33 cellular contexts compared by ENCODE assay signal in the genomic region with DNA sequence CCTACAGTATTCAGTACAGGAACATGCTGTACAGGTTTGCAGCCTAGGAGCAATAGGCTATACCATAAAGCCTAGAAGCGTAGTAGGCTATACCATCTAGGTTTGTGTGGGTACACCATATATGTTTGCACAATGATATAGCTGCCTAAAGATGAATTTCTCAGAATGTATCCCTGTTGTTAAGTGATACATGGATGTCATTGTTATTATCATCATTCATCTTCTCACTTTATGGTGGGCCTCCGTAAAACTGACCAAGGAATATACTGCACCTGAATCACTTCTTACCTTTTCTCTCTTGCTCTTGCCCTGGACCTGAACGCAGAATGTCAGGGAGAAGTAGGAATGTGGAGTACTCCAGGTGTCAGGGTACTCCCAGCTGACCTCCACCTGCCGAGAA. TPM values are rescaled to one million over a fixed set of nuclear protein-coding genes. Genes with fewer than 3 reads are reported as not detected.
DNase-seq lines count a peak whose midpoint lies in the region; ATAC-seq, FAIRE-seq and TF ChIP-seq lines count a peak whose summit lies in the region.
"Had no signal": no experiment of that assay in that cellular context is flagged by ENCODE, and none has a peak within 500 bp of the region (broad histone marks: within the 10 kb centered on the region; RNA-seq: fewer than 3 reads in every experiment).

No MANE protein-coding gene starts in this region.

- H3K36me3 ChIP-seq in HEK293 (ENCODE audit: control insufficient read depth in 2 of 2, insufficient read depth in 1 of 2, low read length in 2 of 2) = no peaks in the 10 kb centered on the region
- H3K36me3 ChIP-seq in K562 (ENCODE audit: control insufficient read depth, insufficient read depth, low read length) = no peaks in the 10 kb centered on the region
- H3K36me3 ChIP-seq: BE2C; BLaER1; BLaER1 treated with 17β-estradiol and CSF1 and Interleukin-3, amounts not matched to agents 10 nM and 100 nM had no signal

- CTCF ChIA-PET in HEK293 (lab: Yijun Ruan, JAX) = interaction anchor here (0.7 to 3.5 kb wide), 6 partner anchors 11 to 467 kb away, joined by 3 to 68 read pairs (median 14); a partner anchor contains a TSS
- CTCF ChIA-PET in K562 (lab: Yijun Ruan, JAX; ENCODE audit: low intra/inter-chr PET ratio) = interaction anchor here (0.7 to 4.3 kb wide), 2 partner anchors 32 to 162 kb away, joined by 3 to 29 read pairs; no protein-coding TSS in a partner anchor

- ATAC-seq in K562 = no peak
- ATAC-seq in GM18498 (IDR thresholded peaks at IDR 0.05; ENCODE audit: unreplicated experiment) = no peak
- ATAC-seq in HG02885 (IDR thresholded peaks at IDR 0.05; ENCODE audit: poor library complexity, unreplicated experiment) = no peak
- ATAC-seq: A549; CD8-positive, alpha-beta T cell had no signal

- TF ChIP-seq POLR2A in K562 (conservative IDR thresholded peaks at IDR 0.05) = no peak

- no TSS peak for BruUV-seq in K562 (replicated peaks; lab: Mats Ljungman, UMichigan)

- WGBS in K562 (ENCODE audit: insufficient coverage, low coverage, missing lambda C conversion rate) = 3% methylated on average over 4 of the region's 4 CpGs

- H3K9me3 ChIP-seq in HEK293 (ENCODE audit: control insufficient read depth, insufficient read depth, low read depth, low read length) (no peaks in the 10 kb centered on the region), K562 (replicated peaks; ENCODE audit: control insufficient read depth, insufficient read depth, low read depth, low read length) (no peaks in the 10 kb centered on the region)
- H3K9me3 ChIP-seq: A549, BE2C, BLaER1, Caco-2 had no signal

- H3K27ac ChIP-seq in HEK293 (ENCODE audit: extremely low read depth, low read depth, low read length) (no peak overlapping the region), K562 (ENCODE audit: extremely low read depth, low read depth, low read length) (no peak overlapping the region)
- H3K27ac ChIP-seq: 22Rv1; A549; BLaER1; BLaER1 treated with 17β-estradiol and CSF1 and Interleukin-3, amounts not matched to agents 10 nM and 100 nM; C4-2B had no signal

- H3K9me1 ChIP-seq in K562 (ENCODE audit: control insufficient read depth, insufficient read depth, low read length) = no peaks in the 10 kb centered on the region

- H3K4me1 ChIP-seq in HEK293 (ENCODE audit: control insufficient read depth, insufficient read depth, low read length) (no peaks in the 10 kb centered on the region), K562 (replicated peaks in 1 of 2; ENCODE audit: control insufficient read depth in 2 of 2, insufficient read depth in 2 of 2, low read length in 2 of 2) (no peaks in the 10 kb centered on the region)
- H3K4me1 ChIP-seq: A549; BLaER1; BLaER1 treated with 17β-estradiol and CSF1 and Interleukin-3, amounts not matched to agents 10 nM and 100 nM; Caco-2 had no signal

- no peak for TF ChIP-seq EP300 in K562 (IDR thresholded peaks at IDR 0.05; ENCODE audit: low read length)

- in situ Hi-C loops in K562 (cut with MboI) = loop anchor here (5.0 to 25.0 kb wide), 2 partner anchors 161 to 606 kb away; no protein-coding TSS in a partner anchor

- TF ChIP-seq CTCF in HEK293 (tag by site-specific recombination; IDR thresholded peaks at IDR 0.05) (no peak), K562 (IDR thresholded peaks at IDR 0.05 in 2 of 3, conservative IDR thresholded peaks at IDR 0.05 in 1 of 3; ENCODE audit: insufficient read depth in 2 of 3, low read depth in 1 of 3, low read length in 3 of 3) (no peak)

- no peak for DNase-seq in K562 (ENCODE audit: extremely low read depth in 1 of 4, low spot score in 3 of 4)
- DNase-seq: 8988T; ACHN; AML-193; BE2C; C1 segment of cervical spinal cord; Caco-2; Calu3; CD4-positive, alpha-beta memory T cell; CD4-positive, alpha-beta T cell; CD4-positive, CD25-positive, alpha-beta regulatory T cell; CD8-positive, alpha-beta memory T cell; CD8-positive, alpha-beta T cell; COR-L47; DMS 273 treated with DMSO at 0.1 percent for 48 hours; DMS153; DMS79; DMS79 treated with DMSO at 0.1 percent for 48 hours; DND-41; EL had no signal

- no peak for FAIRE-seq in K562 (lab: Jason Lieb, UNC)
- FAIRE-seq: A204.1, A549, D721Med had no signal

- intact Hi-C loops in K562 (cut with micrococcal nuclease) = no loop called here

- H3K9ac ChIP-seq in K562 (ENCODE audit: insufficient read depth in 1 of 2, low read depth in 2 of 2, low read length in 2 of 2) = no peak overlapping the region
- H3K9ac ChIP-seq: BLaER1; BLaER1 treated with 17β-estradiol and CSF1 and Interleukin-3, amounts not matched to agents 10 nM and 100 nM had no signal

- H3K4me3 ChIP-seq in HEK293 (ENCODE audit: low read depth, low read length) (no peak overlapping the region), K562 (no peak overlapping the region)
- H3K4me3 ChIP-seq: A549; BLaER1; BLaER1 treated with 17β-estradiol and CSF1 and Interleukin-3, amounts not matched to agents 10 nM and 100 nM had no signal

- TF ChIP-seq RAD21 in K562 (CRISPR knock-in tag; conservative IDR thresholded peaks at IDR 0.05 in 1 of 2, IDR thresholded peaks at IDR 0.05 in 1 of 2) = no peak

- no peak overlapping the region for H3K4me2 ChIP-seq in K562 (ENCODE audit: insufficient read depth, low read length)
- H3K4me2 ChIP-seq: A549; BLaER1; BLaER1 treated with 17β-estradiol and CSF1 and Interleukin-3, amounts not matched to agents 10 nM and 100 nM had no signal

- no peaks in the 10 kb centered on the region for H3K79me2 ChIP-seq in K562 (ENCODE audit: control insufficient read depth, insufficient read depth, low read length)

- POLR2A ChIA-PET in HEK293 (lab: Yijun Ruan, JAX) (no interaction called here), K562 (lab: Yijun Ruan, JAX) (no interaction called here)

- no peaks in the 10 kb centered on the region for H4K20me1 ChIP-seq in K562 (replicated peaks; ENCODE audit: control insufficient read depth, insufficient read depth, low read length)
- H4K20me1 ChIP-seq: BLaER1 had no signal

- H2AFZ ChIP-seq in K562 (ENCODE audit: low read depth, low read length) = no peak overlapping the region

- peaks cover 2 to 4% of the 10 kb centered on the region in 2 experiments; a peak in 1 of 5 replicates for H3K27me3 ChIP-seq in K562 (ENCODE audit: control insufficient read depth in 2 of 2, insufficient read depth in 2 of 2, low read length in 2 of 2)
- H3K27me3 ChIP-seq: BE2C; BLaER1; BLaER1 treated with 17β-estradiol and CSF1 and Interleukin-3, amounts not matched to agents 10 nM and 100 nM had no signal

TF ChIP-seq in HEK293, 187 proteins besides CTCF, POLR2A, EP300 and RAD21 (continues in another document):
- no peak for TF ChIP-seq ZNF48 (tag by site-specific recombination; IDR thresholded peaks at IDR 0.05)
- no peak for TF ChIP-seq ZNF175 (tag by site-specific recombination; IDR thresholded peaks at IDR 0.05)
- no peak for TF ChIP-seq KLF16 (tag by site-specific recombination; IDR thresholded peaks at IDR 0.05)
- no peak for TF ChIP-seq ZNF23 (tag by site-specific recombination; IDR thresholded peaks at IDR 0.05; ENCODE audit: borderline replicate concordance)

TF ChIP-seq in K562, 482 proteins besides CTCF, POLR2A, EP300 and RAD21 (continues in another document):
- no peak for TF ChIP-seq L3MBTL2 (IDR thresholded peaks at IDR 0.05)

RNA-seq across cellular contexts. Expression of a gene that starts 11.8 kb away (rescaled TPM):
- not detected in 2 replicates for total RNA-seq in K562 (2011; cell fraction: chromatin; rRNA removed; ENCODE audit: low replicate concordance)
- not detected in 2 replicates for total RNA-seq in K562 (2011; cell fraction: nucleolus; rRNA removed)
- not detected in 2 replicates for total RNA-seq in K562 (2011; cell fraction: nucleoplasm; rRNA removed)
- total RNA-seq in K562 (2014; rRNA removed) = not detected in 2 replicates
- total RNA-seq in K562 (2014; rRNA removed; fragmentation: Illumina TruSeq; extraction: Trizol) = not detected in 2 replicates
- total RNA-seq in K562 (2015; rRNA removed; fragmentation: Illumina TruSeq; extraction: Trizol) = not detected in 2 replicates
- total RNA-seq in K562 (2021) = not detected in 2 replicates
- polyA plus RNA-seq in K562 (2011; rRNA removed) = not detected in 2 replicates
- not detected in 2 replicates for polyA plus RNA-seq in K562 (2011; cell fraction: cytosol; rRNA removed)
- polyA plus RNA-seq in K562 (2011; cell fraction: nucleus; rRNA removed) = not detected in 2 replicates
- polyA plus RNA-seq in K562 (2012) = not detected in 2 replicates
- not detected in 2 replicates for polyA plus RNA-seq in K562 (2014; fragmentation: Illumina TruSeq; extraction: Trizol)
- not detected for polyA plus RNA-seq in K562 (2014; fragmentation: Nextera tagmentation; extraction: Ambion mirVana)
- not detected in 2 replicates for polyA plus RNA-seq in K562 (2014; rRNA removed)
- polyA minus RNA-seq in K562 (2011; rRNA and poly(A)+ RNA removed) = not detected in 2 replicates
- not detected in 2 replicates for polyA minus RNA-seq in K562 (2011; cell fraction: cytosol; rRNA and poly(A)+ RNA removed)
- polyA minus RNA-seq in K562 (2011; cell fraction: nucleus; rRNA and poly(A)+ RNA removed) = not detected in 2 replicates
- total RNA-seq: A172; A673; Caco-2; Calu3; CD4-positive, alpha-beta memory T cell; CD4-positive, alpha-beta T cell; CD4-positive, CD25-positive, alpha-beta regulatory T cell; CD8-positive, alpha-beta memory T cell; CD8-positive, alpha-beta T cell had no signal
- polyA plus RNA-seq: CD14-positive monocyte; CD4-positive, alpha-beta memory T cell; CD4-positive, CD25-positive, alpha-beta regulatory T cell; CD8-positive, alpha-beta memory T cell had no signal

RNA-seq across cellular contexts. Expression of a gene that starts 55.4 kb away (rescaled TPM):
- 3.5 and 7.0 TPM in 2 replicates for total RNA-seq in K562 (2011; cell fraction: chromatin; rRNA removed; ENCODE audit: low replicate concordance)
- 1.7 and 2.9 TPM in 2 replicates for total RNA-seq in K562 (2011; cell fraction: nucleolus; rRNA removed)
- 3.9 and 8.0 TPM in 2 replicates for total RNA-seq in K562 (2011; cell fraction: nucleoplasm; rRNA removed)
- total RNA-seq in K562 (2014; rRNA removed) (18.8 and 19.3 TPM in 2 replicates), K562 (2014; rRNA removed; fragmentation: Illumina TruSeq; extraction: Trizol) (35.1 and 41.7 TPM in 2 replicates), K562 (2015; rRNA removed; fragmentation: Illumina TruSeq; extraction: Trizol) (33.4 and 36.9 TPM in 2 replicates), K562 (2021) (21.6 and 22.1 TPM in 2 replicates)
- polyA plus RNA-seq in K562 (2011; rRNA removed) (18.5 and 28.5 TPM in 2 replicates), K562 (2014; fragmentation: Illumina TruSeq; extraction: Trizol) (33.2 and 39.8 TPM in 2 replicates), K562 (2014; fragmentation: Nextera tagmentation; extraction: Ambion mirVana) (10 to 100 TPM; 22.0 to 30.2 TPM), K562 (2014; rRNA removed) (29.8 and 32.1 TPM in 2 replicates)
- polyA plus RNA-seq in K562 (2011; cell fraction: cytosol; rRNA removed) = 2.9 and 7.9 TPM in 2 replicates
- 3.1 and 3.7 TPM in 2 replicates for polyA plus RNA-seq in K562 (2011; cell fraction: nucleus; rRNA removed)
- polyA plus RNA-seq in K562 (2012) = 27.6 and 38.2 TPM in 2 replicates
- 12.8 and 13.2 TPM in 2 replicates for polyA minus RNA-seq in K562 (2011; rRNA and poly(A)+ RNA removed)
- polyA minus RNA-seq in K562 (2011; cell fraction: cytosol; rRNA and poly(A)+ RNA removed) = 4.3 and 6.9 TPM in 2 replicates
- 4.3 and 6.6 TPM in 2 replicates for polyA minus RNA-seq in K562 (2011; cell fraction: nucleus; rRNA and poly(A)+ RNA removed)
